27 cellular contexts compared by ENCODE assay signal in genomic region chr2:170336916-170337315, GRCh38.
"Had no signal": no experiment of that assay in that cellular context is flagged by ENCODE, and none has a peak within 500 bp of the region (broad histone marks: within the 10 kb centered on the region; RNA-seq: fewer than 3 reads in every experiment).

No MANE protein-coding gene starts in this region.

- H3K27me3 ChIP-seq: hepatocyte, ovary, sigmoid colon, spleen, tibial artery, upper lobe of right lung had no signal

- ATAC-seq: natural killer cell; right cardiac atrium; stimulated activated effector memory CD8-positive, alpha-beta T cell treated with anti-CD3 and anti-CD28 coated beads, Interleukin-12 subunit alpha, Interleukin-12 subunit beta, amount 100 ng/mL, for 72 hours; upper lobe of right lung had no signal

- FAIRE-seq: small intestine, urothelium cell line had no signal

- H3K27ac ChIP-seq: hepatocyte, left ventricle myocardium inferior, ovary, prostate gland, sigmoid colon, spleen, suprapubic skin, thoracic aorta, tibial artery, upper lobe of right lung had no signal

- H3K4me1 Mint-ChIP-seq: naive B cell; stimulated activated effector memory CD8-positive, alpha-beta T cell treated with anti-CD3 and anti-CD28 coated beads, Interleukin-12 subunit alpha, Interleukin-12 subunit beta, amount 100 ng/mL, for 72 hours had no signal

- H3K27ac Mint-ChIP-seq: mesothelial cell of epicardium; natural killer cell; stimulated activated effector memory CD8-positive, alpha-beta T cell treated with anti-CD3 and anti-CD28 coated beads, Interleukin-12 subunit alpha, Interleukin-12 subunit beta, amount 100 ng/mL, for 72 hours; stimulated activated naive CD8-positive, alpha-beta T cell treated with anti-CD3 and anti-CD28 coated beads, Interleukin-15, Interleukin-2, amounts not matched to agents 100 ng/mL and 50 ng/mL, for 24 hours had no signal

- H3K4me3 ChIP-seq: hepatocyte, left ventricle myocardium inferior, lung, ovary, prostate gland, sigmoid colon, spleen, suprapubic skin, thoracic aorta, tibial artery, upper lobe of right lung had no signal

- H3K79me2 ChIP-seq: hepatocyte had no signal

- H3K9me3 Mint-ChIP-seq: naive B cell; stimulated activated effector memory CD8-positive, alpha-beta T cell treated with anti-CD3 and anti-CD28 coated beads, Interleukin-12 subunit alpha, Interleukin-12 subunit beta, amount 100 ng/mL, for 72 hours; stimulated activated naive CD8-positive, alpha-beta T cell treated with anti-CD3 and anti-CD28 coated beads, Interleukin-15, Interleukin-2, amounts not matched to agents 100 ng/mL and 50 ng/mL, for 24 hours had no signal

- H3K36me3 Mint-ChIP-seq: mesothelial cell of epicardium; naive B cell; natural killer cell; stimulated activated effector memory CD8-positive, alpha-beta T cell treated with anti-CD3 and anti-CD28 coated beads, Interleukin-12 subunit alpha, Interleukin-12 subunit beta, amount 100 ng/mL, for 72 hours had no signal

- H2AFZ ChIP-seq: hepatocyte had no signal

- H3K4me2 ChIP-seq: hepatocyte had no signal

- H3K4me1 ChIP-seq: left ventricle myocardium inferior, prostate gland, sigmoid colon, spleen, suprapubic skin, tibial artery, upper lobe of right lung had no signal

- H3K36me3 ChIP-seq: left ventricle myocardium inferior, ovary, prostate gland, sigmoid colon, spleen, suprapubic skin, thoracic aorta, tibial artery, upper lobe of right lung had no signal

- DNase-seq: islet precursor cell; left ventricle myocardium inferior; mesendoderm; naive B cell; natural killer cell; nucleus accumbens; ovary; posterior cingulate gyrus; retina; right cardiac atrium; sigmoid colon; small intestine; spleen; stimulated activated CD4-positive, alpha-beta T cell treated with anti-CD3 and anti-CD28 coated beads, Interleukin-4, amount 100 ng/mL, for 24 hours; stimulated activated naive CD4-positive, alpha-beta T cell; tibial artery; trophoblast cell; upper lobe of right lung had no signal

- H3K9me3 ChIP-seq: left ventricle myocardium inferior, ovary, prostate gland, sigmoid colon, spleen, suprapubic skin, thoracic aorta, tibial artery, upper lobe of right lung had no signal

- H3K4me3 Mint-ChIP-seq: mesothelial cell of epicardium; naive B cell; natural killer cell; stimulated activated effector memory CD8-positive, alpha-beta T cell treated with anti-CD3 and anti-CD28 coated beads, Interleukin-12 subunit alpha, Interleukin-12 subunit beta, amount 100 ng/mL, for 72 hours; stimulated activated naive CD8-positive, alpha-beta T cell treated with anti-CD3 and anti-CD28 coated beads, Interleukin-15, Interleukin-2, amounts not matched to agents 100 ng/mL and 50 ng/mL, for 24 hours had no signal
